In the genomic region with DNA sequence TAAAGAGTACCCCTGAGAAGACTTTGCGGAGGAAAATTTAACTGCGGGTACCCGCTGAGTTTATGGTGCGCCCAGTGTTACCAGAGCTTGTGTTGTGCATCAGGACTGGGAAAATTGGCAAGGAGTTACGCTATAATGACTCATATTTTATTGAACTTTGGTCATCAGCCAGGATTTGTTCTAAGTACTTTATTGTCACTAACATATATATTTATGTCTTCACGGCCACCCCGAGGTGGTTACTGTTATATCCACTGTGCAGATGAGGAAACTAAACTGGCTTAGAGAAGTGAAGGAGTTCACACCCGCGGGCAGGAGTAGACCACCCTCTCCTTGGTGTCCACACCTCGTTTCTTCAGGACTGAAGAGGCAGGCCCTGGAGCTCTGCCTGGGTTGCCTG, we compare ENCODE assay signal across 8 cellular contexts. TPM values are rescaled to one million over a fixed set of nuclear protein-coding genes. Genes with fewer than 3 reads are reported as not detected.
DNase-seq lines count a peak whose midpoint lies in the region; ATAC-seq and TF ChIP-seq lines count a peak whose summit lies in the region.

No MANE protein-coding gene starts in this region.

- H3K9ac ChIP-seq in Loucy (ENCODE audit: low read depth, low read length, poor library complexity, severe bottlenecking) (peak overlapping the region; percentile 94), iPS-18a (ENCODE audit: low read length) (peak overlapping the region; percentile 80)

- no peaks in the 10 kb centered on the region for H3K36me3 ChIP-seq in Loucy (ENCODE audit: insufficient read depth, low read length)
- no peaks in the 10 kb centered on the region for H3K36me3 ChIP-seq in iPS-18a (ENCODE audit: control insufficient read depth, low read depth, low read length)
- peaks cover 0 to 25% (median 5%) of the 10 kb centered on the region in 6 donors for H3K36me3 ChIP-seq in spleen

- 7 to 44% (median 39%) methylated on average over 10 of the region's 10 CpGs for WGBS in spleen, 5 donors

- H3K27ac ChIP-seq in angular gyrus (ENCODE audit: low read depth, low read length) (peak overlapping the region; percentile 79), iPS-18a (ENCODE audit: low read length) (peak overlapping the region; percentile 7), spleen (peak overlapping the region; percentile 76 to 92 (median 88))

- ATAC-seq in GM21423 (IDR thresholded peaks at IDR 0.05; ENCODE audit: unreplicated experiment) (no peak), GM18870 (IDR thresholded peaks at IDR 0.05; ENCODE audit: unreplicated experiment) (no peak)

- H3K79me2 ChIP-seq in Loucy (ENCODE audit: insufficient read depth, low read length) = peaks cover 33% of the 10 kb centered on the region

- TF ChIP-seq CTCF in Loucy (conservative IDR thresholded peaks at IDR 0.05; ENCODE audit: low read length) = no peak
- no peak for TF ChIP-seq CTCF in spleen (IDR thresholded peaks at IDR 0.05 in 8 of 11, conservative IDR thresholded peaks at IDR 0.05 in 3 of 11)

- TF ChIP-seq POLR2A in spleen (IDR thresholded peaks at IDR 0.05) = no peak

- H3K4me3 ChIP-seq in Loucy (ENCODE audit: low read length, poor library complexity, severe bottlenecking) (peak overlapping the region; percentile 80), iPS-18a (ENCODE audit: low read length) (peak overlapping the region; percentile 52), spleen (peak overlapping the region; percentile 40 to 94 (median 62))

- no peaks in the 10 kb centered on the region for H3K9me2 ChIP-seq in Loucy (replicated peaks; ENCODE audit: low read depth, low read length)

- 0 out of 2 replicates have a peak, but pooled peaks cover 3% of the 10 kb centered on the region for H3F3A ChIP-seq in Loucy (ENCODE audit: low read depth)

- H3K4me1 ChIP-seq in Loucy (ENCODE audit: insufficient read depth, low read length, poor library complexity, severe bottlenecking) = peaks cover 24% of the 10 kb centered on the region
- H3K4me1 ChIP-seq in iPS-18a (ENCODE audit: control insufficient read depth, low read depth, low read length) = peaks cover 24% of the 10 kb centered on the region
- H3K4me1 ChIP-seq in spleen = peaks cover 10 to 27% (median 18%) of the 10 kb centered on the region in 6 donors

- H3K27me3 ChIP-seq in Loucy (ENCODE audit: insufficient read depth, low read length, poor library complexity, severe bottlenecking) (no peaks in the 10 kb centered on the region), iPS-18a (ENCODE audit: control insufficient read depth, insufficient read depth, low read length) (peaks cover 14% of the 10 kb centered on the region), spleen (replicated peaks in 1 of 7) (no peaks in the 10 kb centered on the region)

- DNase-seq in DMS53 treated with DMSO at 0.1 percent for 48 hours (lab: John Stamatoyannopoulos, UW; ENCODE audit: unreplicated experiment) (peak; percentile 0), spleen (no peak), activated gamma-delta T cell treated with Interleukin-2 at 50 U/mL for 16 hours (no peak)

- no peaks in the 10 kb centered on the region for H4K20me1 ChIP-seq in Loucy (ENCODE audit: insufficient read depth, low read length, poor library complexity, severe bottlenecking)

- H3K4me2 ChIP-seq in Loucy (ENCODE audit: low read depth, low read length, poor library complexity, severe bottlenecking) = peak overlapping the region; percentile 82

- intact Hi-C loops in spleen (cut with DNase I; ENCODE audit: low total_unique reads) = no loop called here

- no peaks in the 10 kb centered on the region for H3K9me3 ChIP-seq in Loucy (ENCODE audit: insufficient read depth, low read depth, low read length)
- no peaks in the 10 kb centered on the region for H3K9me3 ChIP-seq in iPS-18a (ENCODE audit: control insufficient read depth, low read depth, low read length)
- H3K9me3 ChIP-seq in spleen = no peaks in the 10 kb centered on the region

- peak overlapping the region; percentile 82 for H2AFZ ChIP-seq in Loucy (ENCODE audit: low read length)

RNA-seq across cellular contexts. Expression of a gene that starts 0.7 kb away (rescaled TPM):
- total RNA-seq in spleen = 10 to 100 TPM; 28.7 to 59.5 (median 44.8) TPM
- 10 to 100 TPM; 22.4 to 87.6 (median 60.3) TPM for polyA plus RNA-seq in spleen

RNA-seq across cellular contexts. Expression of a gene that starts 19.0 kb away (rescaled TPM):
- total RNA-seq in spleen = under 1 TPM in 3 of 7 donors, not detected in 4; 0.19 to 0.23 (median 0.20) TPM
- polyA plus RNA-seq in spleen = not detected

RNA-seq across cellular contexts. Expression of a gene that starts 28.7 kb away (rescaled TPM):
- total RNA-seq in spleen = 10 to 100 TPM; 35.0 to 60.1 (median 45.0) TPM
- polyA plus RNA-seq in spleen = 10 to 100 TPM in 2 of 3 donors, 1 to 10 TPM in 1; 10.0 to 17.1 (median 13.0) TPM

Comparison
In these comparisons a context has a peak if more than half of its experiments do, and no peak if none do; other contexts are left out.
1. H3K27ac ChIP-seq: peak in every context shown above with its lines; median percentile 88 in spleen; 79 in angular gyrus; 7 in iPS-18a.